Comparison of ENCODE assay signal across 13 cellular contexts in genomic region chr6:101395345-101395744, GRCh38. TPM values are rescaled to one million over a fixed set of nuclear protein-coding genes. Genes with fewer than 3 reads are reported as not detected.
DNase-seq lines count a peak whose midpoint lies in the region; TF ChIP-seq lines count a peak whose summit lies in the region.
"Had no signal": no experiment of that assay in that cellular context is flagged by ENCODE, and none has a peak within 500 bp of the region (broad histone marks: within the 10 kb centered on the region; RNA-seq: fewer than 3 reads in every experiment).

No MANE protein-coding gene starts in this region.

- H3K36me3 ChIP-seq in MM.1S (replicated peaks; ENCODE audit: insufficient read depth, low read length) = no peaks in the 10 kb centered on the region
- no peaks in the 10 kb centered on the region for H3K36me3 ChIP-seq in adipocyte (ENCODE audit: control insufficient read depth, insufficient read depth, low read length, severe bottlenecking)
- no peaks in the 10 kb centered on the region for H3K36me3 ChIP-seq in neuron (ENCODE audit: insufficient read depth, low read length)
- H3K36me3 ChIP-seq in H7 (replicated peaks; ENCODE audit: control insufficient read depth, insufficient read depth, low read length) = no peaks in the 10 kb centered on the region
- no peaks in the 10 kb centered on the region for H3K36me3 ChIP-seq in testis (ENCODE audit: low read depth, missing control alignments)
- H3K36me3 ChIP-seq: right atrium auricular region had no signal

- H3F3A ChIP-seq in MM.1S (ENCODE audit: insufficient read depth, low read length) = no peaks in the 10 kb centered on the region

- H3K9me3 Mint-ChIP-seq in activated T-helper 2 cell treated with anti-CD3 and anti-CD28 coated beads, Interferon-gamma antibody, Interleukin-2, Interleukin-4, amounts not matched to agents 10 μg/mL and 5 μg/mL and 100 μg/mL, durations not matched to agents 14 hours and 24 hours and 36 hours = no peaks in the 10 kb centered on the region

- peaks cover 3% of the 10 kb centered on the region; the same call in 1 of the 2 replicates for H3K4me1 ChIP-seq in MM.1S (ENCODE audit: low read length)
- H3K4me1 ChIP-seq in adipocyte (ENCODE audit: control insufficient read depth, insufficient read depth, low read length) = peaks cover 19% of the 10 kb centered on the region
- peaks cover 12% of the 10 kb centered on the region for H3K4me1 ChIP-seq in neuron (ENCODE audit: insufficient read depth, low read length)
- H3K4me1 ChIP-seq in testis = peaks cover 5% of the 10 kb centered on the region

- no peak overlapping the region for H2AFZ ChIP-seq in MM.1S (ENCODE audit: low read length)
- H2AFZ ChIP-seq in neuron (ENCODE audit: low read depth, low read length) = no peak overlapping the region

- TF ChIP-seq CTCF in MM.1S (IDR thresholded peaks at IDR 0.05; ENCODE audit: low read length) = peak; percentile 22; the same call in 1 of the 2 replicates
- no peak for TF ChIP-seq CTCF in testis (IDR thresholded peaks at IDR 0.05)

- no peak overlapping the region for H3K4me3 ChIP-seq in MM.1S (ENCODE audit: low read length)
- H3K4me3 ChIP-seq in adipocyte (ENCODE audit: low read length) = peak overlapping the region; percentile 75
- peak overlapping the region; percentile 51 for H3K4me3 ChIP-seq in neuron (ENCODE audit: low read length)
- no peak overlapping the region for H3K4me3 ChIP-seq in H7 (ENCODE audit: insufficient read depth, low read depth, low read length)
- H3K4me3 ChIP-seq in testis = no peak overlapping the region
- H3K4me3 ChIP-seq: right atrium auricular region had no signal

- H4K20me1 ChIP-seq in MM.1S (ENCODE audit: insufficient read depth, low read length) = no peaks in the 10 kb centered on the region

- H3K4me1 Mint-ChIP-seq in activated T-helper 2 cell treated with anti-CD3 and anti-CD28 coated beads, Interferon-gamma antibody, Interleukin-2, Interleukin-4, amounts not matched to agents 10 μg/mL and 5 μg/mL and 100 μg/mL, durations not matched to agents 14 hours and 24 hours and 36 hours (ENCODE audit: low read depth) = no peaks in the 10 kb centered on the region

- peaks cover 60% of the 10 kb centered on the region for H3K27me3 Mint-ChIP-seq in activated T-helper 2 cell treated with anti-CD3 and anti-CD28 coated beads, Interferon-gamma antibody, Interleukin-2, Interleukin-4, amounts not matched to agents 10 μg/mL and 5 μg/mL and 100 μg/mL, durations not matched to agents 14 hours and 24 hours and 36 hours (ENCODE audit: low read depth)

- H3K27me3 ChIP-seq in MM.1S (replicated peaks; ENCODE audit: insufficient read depth, low read length) (no peaks in the 10 kb centered on the region), adipocyte (replicated peaks; ENCODE audit: control insufficient read depth, insufficient read depth, low read length) (peaks cover 29% of the 10 kb centered on the region), neuron (ENCODE audit: insufficient read depth, low read length) (peaks cover 24% of the 10 kb centered on the region), H7 (ENCODE audit: control insufficient read depth, insufficient read depth, low read length) (peaks cover 65% of the 10 kb centered on the region), testis (no peaks in the 10 kb centered on the region)

- H3K4me3 Mint-ChIP-seq in activated T-helper 2 cell treated with anti-CD3 and anti-CD28 coated beads, Interferon-gamma antibody, Interleukin-2, Interleukin-4, amounts not matched to agents 10 μg/mL and 5 μg/mL and 100 μg/mL, durations not matched to agents 14 hours and 24 hours and 36 hours (ENCODE audit: low read depth) = no peak overlapping the region
- H3K4me3 Mint-ChIP-seq: activated naive CD8-positive, alpha-beta T cell had no signal

- H3K27ac Mint-ChIP-seq in activated T-helper 2 cell treated with anti-CD3 and anti-CD28 coated beads, Interferon-gamma antibody, Interleukin-2, Interleukin-4, amounts not matched to agents 10 μg/mL and 5 μg/mL and 100 μg/mL, durations not matched to agents 14 hours and 24 hours and 36 hours = no peak overlapping the region
- H3K27ac Mint-ChIP-seq: activated naive CD8-positive, alpha-beta T cell had no signal

- H3K27ac ChIP-seq in MM.1S (ENCODE audit: low read length) = no peak overlapping the region
- H3K27ac ChIP-seq in testis = no peak overlapping the region
- H3K27ac ChIP-seq: right atrium auricular region had no signal

- H3K9me2 ChIP-seq in MM.1S (replicated peaks; ENCODE audit: insufficient read depth, low read length) = no peaks in the 10 kb centered on the region

- DNase-seq in NCI-H446 treated with DMSO at 0.1 percent for 48 hours (lab: John Stamatoyannopoulos, UW) (peak; percentile 50), NCI-H446 (lab: John Stamatoyannopoulos, UW) (no peak), MM.1S (no peak), adipocyte (ENCODE audit: low read depth) (peak; percentile 67), H7 (no peak), testis (no peak)
- DNase-seq in activated T-helper 2 cell treated with anti-CD3 and anti-CD28 coated beads, Interferon-gamma antibody, Interleukin-2, Interleukin-4, amounts not matched to agents 10 μg/mL and 5 μg/mL and 100 μg/mL, durations not matched to agents 14 hours and 24 hours and 36 hours (ENCODE audit: low spot score) = no peak
- DNase-seq: dermis blood vessel endothelial cell, NCI-H524 treated with DMSO at 0.1 percent for 48 hours, T-helper 9 cell had no signal

- H3K9ac ChIP-seq in MM.1S (ENCODE audit: low read length) (no peak overlapping the region), adipocyte (ENCODE audit: low read length) (no peak overlapping the region)

- H3K9me3 ChIP-seq in MM.1S (replicated peaks; ENCODE audit: insufficient read depth, low read length) (no peaks in the 10 kb centered on the region), adipocyte (ENCODE audit: control insufficient read depth, low read length) (no peaks in the 10 kb centered on the region), neuron (ENCODE audit: low read length) (peaks cover 3% of the 10 kb centered on the region), testis (no peaks in the 10 kb centered on the region)
- H3K9me3 ChIP-seq: right atrium auricular region had no signal

- no peak for TF ChIP-seq POLR2A in testis (IDR thresholded peaks at IDR 0.05)

- no peak overlapping the region for H3K4me2 ChIP-seq in MM.1S (ENCODE audit: low read depth, low read length)

- H3K36me3 Mint-ChIP-seq in activated T-helper 2 cell treated with anti-CD3 and anti-CD28 coated beads, Interferon-gamma antibody, Interleukin-2, Interleukin-4, amounts not matched to agents 10 μg/mL and 5 μg/mL and 100 μg/mL, durations not matched to agents 14 hours and 24 hours and 36 hours (ENCODE audit: low read depth) = no peaks in the 10 kb centered on the region

- intact Hi-C loops in testis (cut with DNase I; ENCODE audit: low total_unique reads) = no loop called here
- intact Hi-C loops in activated T-helper 2 cell treated with anti-CD3 and anti-CD28 coated beads, Interferon-gamma antibody, Interleukin-2, Interleukin-4, amounts not matched to agents 10 μg/mL and 5 μg/mL and 100 μg/mL, durations not matched to agents 14 hours and 24 hours and 36 hours (cut with micrococcal nuclease) = loop anchor here (5.0 kb wide), 1 partner anchor 1783 kb away; no protein-coding TSS in a partner anchor

- H3K79me2 ChIP-seq in MM.1S (ENCODE audit: low read length) = no peaks in the 10 kb centered on the region

RNA-seq across cellular contexts. Expression of gene GRIK2, which starts 1.8 kb away (rescaled TPM):
- 0.76 and 1.2 TPM in 2 replicates for total RNA-seq in H7 (2014; rRNA removed; shearing (Covaris generic))
- 10 to 100 TPM; 12.4 to 23.5 TPM for total RNA-seq in testis
- polyA plus RNA-seq in testis (ENCODE audit: insufficient read depth, low read depth, low replicate concordance) = 1.1 TPM
- total RNA-seq in activated T-helper 2 cell treated with anti-CD3 and anti-CD28 coated beads, Interferon-gamma antibody, Interleukin-2, Interleukin-4, amounts not matched to agents 10 μg/mL and 5 μg/mL and 100 μg/mL, durations not matched to agents 14 hours and 24 hours and 36 hours = not detected in 2 replicates

Comparison
In these comparisons a context has a peak if more than half of its experiments do, and no peak if none do; other contexts are left out.
1. DNase-seq: peak in NCI-H446 treated with DMSO at 0.1 percent for 48 hours (single experiment) and adipocyte (single experiment); none in NCI-H446 (0 of 2), MM.1S (single experiment), H7 (single experiment), testis (single experiment) and activated T-helper 2 cell treated with anti-CD3 and anti-CD28 coated beads, Interferon-gamma antibody, Interleukin-2, Interleukin-4, amounts not matched to agents 10 μg/mL and 5 μg/mL and 100 μg/mL, durations not matched to agents 14 hours and 24 hours and 36 hours (single experiment).
2. H3K4me3 ChIP-seq: peak in adipocyte (single experiment) and neuron (single experiment); none in MM.1S (single experiment), H7 (single experiment) and testis (0 of 2).